Comparison of ENCODE assay signal across 8 cellular contexts in genomic region chr1:187073035-187073560, GRCh38.
A peak's percentile ranks its signal among the peaks of the same experiment; 100 is the strongest.
DNase-seq lines count a peak whose midpoint lies in the region; ATAC-seq and TF ChIP-seq lines count a peak whose summit lies in the region.
"Not testable (repeated sequence)": the region's sequence is repeated elsewhere in the genome, so short reads cannot be mapped to it uniquely, and the experiment has no call there.

No MANE protein-coding gene starts in this region.

- ATAC-seq in GM18519 (IDR thresholded peaks at IDR 0.05; ENCODE audit: low FRiP score, unreplicated experiment) (peak; percentile 29), GM21447 (IDR thresholded peaks at IDR 0.05; ENCODE audit: unreplicated experiment) (peak; percentile 30), HG03354 (IDR thresholded peaks at IDR 0.05; ENCODE audit: poor library complexity, severe bottlenecking, unreplicated experiment) (peak; percentile 30)
- not testable (repeated sequence) for ATAC-seq in T-helper 17 cell

- not testable (repeated sequence) for H3K4me1 Mint-ChIP-seq in T-helper 17 cell

- H3K9me3 ChIP-seq in T-helper 17 cell (ENCODE audit: control insufficient read depth, low read length, poor library complexity, severe bottlenecking), result not testable (repeated sequence)

- not testable (repeated sequence) for TF ChIP-seq CTCF in AG10803 (conservative IDR thresholded peaks at IDR 0.05; ENCODE audit: low read length); fibroblast of villous mesenchyme (IDR thresholded peaks at IDR 0.05; ENCODE audit: insufficient read depth, low read depth, low read length)

- H3K27ac Mint-ChIP-seq in T-helper 17 cell, result peak overlapping the region; percentile 86

- not testable (repeated sequence) for H3K36me3 Mint-ChIP-seq in T-helper 17 cell (ENCODE audit: low read depth)

- H3K4me3 ChIP-seq in AG10803 (ENCODE audit: low read length) (peak overlapping the region; percentile 54), fibroblast of villous mesenchyme (ENCODE audit: low read depth, low read length) (peak overlapping the region; percentile 59), skeletal muscle cell (ENCODE audit: low read depth, low read length) (peak overlapping the region; percentile 32)

- H3K4me3 Mint-ChIP-seq in T-helper 17 cell, result peak overlapping the region; percentile 93

- H3K27me3 Mint-ChIP-seq in T-helper 17 cell, result not testable (repeated sequence)

- DNase-seq in AG10803 (ENCODE audit: low read depth); T-helper 17 cell; skeletal muscle cell (ENCODE audit: low read depth): not testable (repeated sequence)
- peak; percentile 7 for DNase-seq in activated effector memory CD4-positive, alpha-beta T cell treated with Interleukin-2 at 50 U/mL for 16 hours
- DNase-seq in fibroblast of villous mesenchyme (ENCODE audit: low read depth), result peak; percentile 2
